Comparison of ENCODE assay signal across 31 cellular contexts in genomic region chr4:87884976-87885574, GRCh38. TPM values are rescaled to one million over a fixed set of nuclear protein-coding genes. Genes with fewer than 3 reads are reported as not detected.
DNase-seq lines count a peak whose midpoint lies in the region; ATAC-seq, FAIRE-seq and TF ChIP-seq lines count a peak whose summit lies in the region.
"Had no signal": no experiment of that assay in that cellular context is flagged by ENCODE, and none has a peak within 500 bp of the region (broad histone marks: within the 10 kb centered on the region; RNA-seq: fewer than 3 reads in every experiment).

No MANE protein-coding gene starts in this region.

- H3K36me3 ChIP-seq in SK-N-SH (replicated peaks in 1 of 2; ENCODE audit: control insufficient read depth in 1 of 2, insufficient read depth in 2 of 2, low read length in 1 of 2) (no peaks in the 10 kb centered on the region), astrocyte (ENCODE audit: insufficient read depth, low read length) (no peaks in the 10 kb centered on the region), mucosa of descending colon (ENCODE audit: low read depth) (no peaks in the 10 kb centered on the region)
- H3K36me3 ChIP-seq: suprapubic skin had no signal

- no peaks in the 10 kb centered on the region for H3K9me2 ChIP-seq in SK-N-SH

- H3K4me1 Mint-ChIP-seq in astrocyte (ENCODE audit: low read depth, unreplicated experiment) (peaks cover 3% of the 10 kb centered on the region), glutamatergic neuron (ENCODE audit: low read depth, unreplicated experiment) (no peaks in the 10 kb centered on the region)
- H3K4me1 Mint-ChIP-seq: activated CD4-positive, alpha-beta T cell treated with anti-CD3 and anti-CD28 coated beads, Interleukin-2, amount 10 ng/mL, durations not matched to agents 7 days and 5 days; CD8-positive, alpha-beta memory T cell had no signal

- no peaks in the 10 kb centered on the region for H3F3A ChIP-seq in SK-N-SH (replicated peaks; ENCODE audit: insufficient read depth)

- no peak for TF ChIP-seq EP300 in SK-N-SH (IDR thresholded peaks at IDR 0.05; ENCODE audit: borderline replicate concordance in 1 of 2, low read depth in 1 of 2, low read length in 1 of 2)

- H3K9me3 Mint-ChIP-seq in astrocyte (ENCODE audit: unreplicated experiment) (peaks cover 9% of the 10 kb centered on the region), glutamatergic neuron (ENCODE audit: unreplicated experiment) (no peaks in the 10 kb centered on the region)
- H3K9me3 Mint-ChIP-seq: activated CD4-positive, alpha-beta T cell treated with anti-CD3 and anti-CD28 coated beads, Interleukin-2, amount 10 ng/mL, durations not matched to agents 7 days and 5 days had no signal

- H3K36me3 Mint-ChIP-seq in astrocyte (ENCODE audit: low read depth, unreplicated experiment) = peaks cover 2% of the 10 kb centered on the region
- H3K36me3 Mint-ChIP-seq in glutamatergic neuron (ENCODE audit: unreplicated experiment) = peaks cover 12% of the 10 kb centered on the region
- H3K36me3 Mint-ChIP-seq: CD8-positive, alpha-beta memory T cell had no signal

- ATAC-seq in SK-N-SH treated with all-trans-retinoic acid at 6 μM for 48 hours (no peak), mucosa of descending colon (peak; percentile 17)
- ATAC-seq: body of pancreas, right cardiac atrium had no signal

- 35% methylated on average over 8 of the region's 9 CpGs for WGBS in SK-N-SH (ENCODE audit: low lambda C conversion rate)

- CTCF ChIA-PET in SK-N-SH (lab: Yijun Ruan, JAX) = interaction anchor here (1.3 kb wide), 1 partner anchor 8 kb away, joined by 3 read pairs; no protein-coding TSS in a partner anchor

- intact Hi-C loops in mucosa of descending colon (cut with DNase I, micrococcal nuclease) = no loop called here

- H3K27ac ChIP-seq in SK-N-SH (ENCODE audit: low read depth in 2 of 2, low read length in 1 of 2) (no peak overlapping the region), astrocyte (ENCODE audit: low read depth, low read length) (no peak overlapping the region)
- H3K27ac ChIP-seq: 22Rv1, parathyroid adenoma, suprapubic skin had no signal

- H3K4me3 Mint-ChIP-seq in astrocyte (ENCODE audit: unreplicated experiment) = no peak overlapping the region
- H3K4me3 Mint-ChIP-seq in glutamatergic neuron (ENCODE audit: unreplicated experiment) = no peak overlapping the region
- H3K4me3 Mint-ChIP-seq: activated CD4-positive, alpha-beta T cell treated with anti-CD3 and anti-CD28 coated beads, Interleukin-2, amount 10 ng/mL, durations not matched to agents 7 days and 5 days had no signal

- TF ChIP-seq CTCF in SK-N-SH (IDR thresholded peaks at IDR 0.05) (no peak), astrocyte (IDR thresholded peaks at IDR 0.05; ENCODE audit: insufficient read depth, low read depth, low read length) (no peak), mucosa of descending colon (IDR thresholded peaks at IDR 0.05) (no peak), glutamatergic neuron (IDR thresholded peaks at IDR 0.05; ENCODE audit: partially characterized antibody, unreplicated experiment) (no peak)

- H3K27ac Mint-ChIP-seq in astrocyte (ENCODE audit: unreplicated experiment) (no peak overlapping the region), glutamatergic neuron (ENCODE audit: unreplicated experiment) (no peak overlapping the region)
- H3K27ac Mint-ChIP-seq: activated CD4-positive, alpha-beta T cell treated with anti-CD3 and anti-CD28 coated beads, Interleukin-2, amount 10 ng/mL, durations not matched to agents 7 days and 5 days had no signal

- H3K9ac ChIP-seq in SK-N-SH (no peak overlapping the region), astrocyte (ENCODE audit: low read length) (no peak overlapping the region)
- H3K9ac ChIP-seq: parathyroid adenoma had no signal

- H2AFZ ChIP-seq in SK-N-SH (ENCODE audit: low read depth) (no peak overlapping the region), astrocyte (ENCODE audit: low read depth, low read length) (no peak overlapping the region)
- H2AFZ ChIP-seq: parathyroid adenoma had no signal

- no peak for FAIRE-seq in astrocyte (lab: Jason Lieb, UNC)
- FAIRE-seq: endothelial cell of umbilical vein, HTR-8/SVneo, keratinocyte, urothelium cell line had no signal

- H3K27me3 Mint-ChIP-seq in astrocyte (ENCODE audit: low read depth, unreplicated experiment) = no peaks in the 10 kb centered on the region
- H3K27me3 Mint-ChIP-seq in glutamatergic neuron (ENCODE audit: unreplicated experiment) = no peaks in the 10 kb centered on the region

- DNase-seq in SK-N-SH (peak; percentile 16), astrocyte (ENCODE audit: low read depth) (peak; percentile 49), mucosa of descending colon (no peak), NCI-H1048 (lab: John Stamatoyannopoulos, UW) (no peak), amygdala (lab: John Stamatoyannopoulos, UW) (no peak), glutamatergic neuron (no peak)
- DNase-seq in stimulated activated CD4-positive, alpha-beta T cell treated with anti-CD3 and anti-CD28 coated beads, Interleukin-4, amount 100 ng/mL, for 1 hour = no peak
- DNase-seq: activated CD4-positive, alpha-beta T cell treated with anti-CD3 and anti-CD28 coated beads, Interleukin-2, amount 10 ng/mL, durations not matched to agents 7 days and 5 days; activated naive CD4-positive, alpha-beta T cell; activated T-cell treated with anti-CD3 and anti-CD28 coated beads, Interleukin-2, amount 50 U/mL, for 48 hours; body of pancreas; CD8-positive, alpha-beta memory T cell; GF-D8; MV-4-11; NCI-H510A; right cardiac atrium; stimulated activated CD4-positive, alpha-beta T cell treated with anti-CD3 and anti-CD28 coated beads, Interleukin-12 subunit alpha, Interleukin-12 subunit beta, amount 100 ng/mL, for 4 hours; stimulated activated CD4-positive, alpha-beta T cell treated with anti-CD3 and anti-CD28 coated beads, Interleukin-4, amount 100 ng/mL, for 4 hours; stimulated activated naive CD4-positive, alpha-beta T cell had no signal

- POLR2A ChIA-PET in SK-N-SH (lab: Yijun Ruan, JAX) = no interaction called here

- no peak for TF ChIP-seq RAD21 in SK-N-SH (IDR thresholded peaks at IDR 0.05; ENCODE audit: low read length)

- H3K9me3 ChIP-seq in SK-N-SH = no peaks in the 10 kb centered on the region
- H3K9me3 ChIP-seq in astrocyte (ENCODE audit: insufficient read depth, low read depth, low read length) = no peaks in the 10 kb centered on the region
- peaks cover 8% of the 10 kb centered on the region for H3K9me3 ChIP-seq in mucosa of descending colon
- H3K9me3 ChIP-seq: suprapubic skin had no signal

- H4K20me1 ChIP-seq in SK-N-SH (ENCODE audit: insufficient read depth) (no peaks in the 10 kb centered on the region), astrocyte (ENCODE audit: insufficient read depth, low read length) (no peaks in the 10 kb centered on the region)

- H3K4me1 ChIP-seq in SK-N-SH (ENCODE audit: control insufficient read depth in 1 of 2, insufficient read depth in 2 of 2, low read depth in 1 of 2, low read length in 1 of 2) (peaks cover 0 to 3% of the 10 kb centered on the region in 2 experiments; a peak in 2 of 4 replicates), astrocyte (ENCODE audit: insufficient read depth, low read length) (peaks cover 6% of the 10 kb centered on the region), mucosa of descending colon (ENCODE audit: low read depth) (no peaks in the 10 kb centered on the region)
- H3K4me1 ChIP-seq: parathyroid adenoma, suprapubic skin had no signal

- H3K27me3 ChIP-seq in SK-N-SH (ENCODE audit: insufficient read depth) = no peaks in the 10 kb centered on the region
- H3K27me3 ChIP-seq in astrocyte (ENCODE audit: insufficient read depth, low read length) = no peaks in the 10 kb centered on the region
- H3K27me3 ChIP-seq: body of pancreas, suprapubic skin had no signal

- no peak overlapping the region for H3K4me3 ChIP-seq in SK-N-SH (ENCODE audit: low read depth in 2 of 2, low read length in 1 of 2)
- no peak overlapping the region for H3K4me3 ChIP-seq in astrocyte (ENCODE audit: insufficient read depth, low read depth, low read length)
- no peak overlapping the region for H3K4me3 ChIP-seq in mucosa of descending colon
- H3K4me3 ChIP-seq: body of pancreas, suprapubic skin had no signal

- H3K79me2 ChIP-seq in SK-N-SH (ENCODE audit: insufficient read depth) = no peaks in the 10 kb centered on the region
- no peaks in the 10 kb centered on the region for H3K79me2 ChIP-seq in astrocyte (ENCODE audit: insufficient read depth, low read length)
- H3K79me2 ChIP-seq: parathyroid adenoma had no signal

- H3K4me2 ChIP-seq in SK-N-SH = no peak overlapping the region
- H3K4me2 ChIP-seq in astrocyte (ENCODE audit: low read length) = no peak overlapping the region

TF ChIP-seq in SK-N-SH, 30 proteins besides CTCF, POLR2A, EP300 and RAD21:
- TF ChIP-seq TEAD4 (IDR thresholded peaks at IDR 0.05; ENCODE audit: borderline replicate concordance, insufficient read depth) (no peak), TCF12 (IDR thresholded peaks at IDR 0.05) (no peak), MEF2A (IDR thresholded peaks at IDR 0.05; ENCODE audit: borderline replicate concordance, low read depth) (no peak), SMC3 (IDR thresholded peaks at IDR 0.05; ENCODE audit: low read depth, low read length) (no peak)
TF ChIP-seq in SK-N-SH: peak in this region for 0.

TF ChIP-seq in SK-N-SH treated with all-trans-retinoic acid at 6 μM for 48 hours, 23 proteins besides CTCF, POLR2A, EP300 and RAD21:
- TF ChIP-seq SNAI2 (CRISPR knock-in tag; IDR thresholded peaks at IDR 0.05) (no peak), ZFP3 (CRISPR knock-in tag; IDR thresholded peaks at IDR 0.05) (no peak)

RNA-seq across cellular contexts. Expression of gene MEPE, which starts 52.3 kb away (rescaled TPM):
- polyA plus RNA-seq in SK-N-SH (2012; rRNA removed) = not detected in 2 replicates
- not detected in 2 replicates for polyA plus RNA-seq in SK-N-SH (2012; cell fraction: cytosol; rRNA removed)
- not detected in 2 replicates for polyA plus RNA-seq in SK-N-SH (2012; cell fraction: nucleus; rRNA removed)
- total RNA-seq in astrocyte = not detected in 2 replicates
- not detected for total RNA-seq in mucosa of descending colon
- total RNA-seq in glutamatergic neuron (ENCODE audit: unreplicated experiment) = not detected
- total RNA-seq: activated CD4-positive, alpha-beta T cell treated with anti-CD3 and anti-CD28 coated beads, Interleukin-2, amount 10 ng/mL, durations not matched to agents 7 days and 5 days; body of pancreas; CD8-positive, alpha-beta memory T cell; cerebellum; endothelial cell of umbilical vein; lower leg skin; right cardiac atrium; suprapubic skin; T-helper 2 cell treated with Interferon-gamma antibody and Interleukin-4, amounts not matched to agents 100 ng/mL and 5 ng/mL, for 36 hours had no signal
- polyA plus RNA-seq: CD8-positive, alpha-beta memory T cell; endothelial cell of umbilical vein; keratinocyte; neural cell; right cardiac atrium had no signal

Comparison
In these comparisons a context has a peak if more than half of its experiments do, and no peak if none do; other contexts are left out.
1. DNase-seq: peak in SK-N-SH (single experiment) and astrocyte (single experiment); none in mucosa of descending colon (0 of 3), NCI-H1048 (single experiment), amygdala (0 of 56), stimulated activated CD4-positive, alpha-beta T cell treated with anti-CD3 and anti-CD28 coated beads, Interleukin-4, amount 100 ng/mL, for 1 hour (single experiment) and glutamatergic neuron (single experiment).